ENCODE assay signal across 17 cellular contexts in the genomic region with DNA sequence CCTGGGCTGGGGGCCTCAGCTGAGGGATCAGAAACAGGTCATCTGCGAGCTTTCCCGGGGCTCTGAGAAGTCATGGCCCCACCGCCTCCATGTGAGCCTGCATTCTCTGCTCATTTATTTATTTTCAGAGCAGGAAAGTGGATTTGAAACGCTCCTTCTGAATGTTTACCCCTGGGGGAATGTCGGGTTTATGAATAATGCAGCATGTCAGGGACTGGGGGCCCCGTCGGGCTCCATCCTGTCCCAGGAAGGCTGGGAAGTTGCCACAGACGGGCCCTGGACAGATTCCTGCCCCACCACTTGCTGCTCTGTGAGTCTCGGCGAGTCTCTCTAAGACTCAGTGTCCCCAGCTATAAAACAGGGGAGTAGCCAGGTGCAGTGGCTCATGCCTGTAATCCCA. TPM values are rescaled to one million over a fixed set of nuclear protein-coding genes. Genes with fewer than 3 reads are reported as not detected.
DNase-seq lines count a peak whose midpoint lies in the region; ATAC-seq and TF ChIP-seq lines count a peak whose summit lies in the region.
"Had no signal": no experiment of that assay in that cellular context is flagged by ENCODE, and none has a peak within 500 bp of the region (broad histone marks: within the 10 kb centered on the region; RNA-seq: fewer than 3 reads in every experiment).

No MANE protein-coding gene starts in this region.

- H3K4me3 Mint-ChIP-seq in WTC11 = no peak overlapping the region
- H3K4me3 Mint-ChIP-seq in type B pancreatic cell = peak overlapping the region; percentile 71
- H3K4me3 Mint-ChIP-seq: CD8-positive, alpha-beta memory T cell had no signal

- peak overlapping the region; percentile 19 for H4K8ac ChIP-seq in mesenchymal stem cell (ENCODE audit: low read length)

- H3K9ac ChIP-seq in mesenchymal stem cell (ENCODE audit: low read length) = no peak overlapping the region

- no peak overlapping the region for H3K4me2 ChIP-seq in mesenchymal stem cell (ENCODE audit: low read length, poor library complexity, severe bottlenecking)

- H3K27ac Mint-ChIP-seq in WTC11 (peak overlapping the region; percentile 83), type B pancreatic cell (peak overlapping the region; percentile 26)

- no peak overlapping the region for H2BK120ac ChIP-seq in mesenchymal stem cell (ENCODE audit: low read depth, low read length)

- POLR2A ChIA-PET in WTC11 (lab: Charles Lee) = no interaction called here

- no peak overlapping the region for H3K23ac ChIP-seq in mesenchymal stem cell (ENCODE audit: low read length in 2 of 2)

- DNase-seq in H7 = peak; percentile 34
- DNase-seq in WTC11 (ENCODE audit: low spot score) = no peak
- no peak for DNase-seq in mesenchymal stem cell
- DNase-seq in type B pancreatic cell (ENCODE audit: extremely low spot score, unreplicated experiment) = no peak
- DNase-seq in hippocampal formation (lab: John Stamatoyannopoulos, UW) = no peak
- DNase-seq in transverse colon = no peak
- DNase-seq: BE2C; CD8-positive, alpha-beta memory T cell; DND-41; NCI-H1048; NCI-H146; NCI-H2081 treated with DMSO at 0.1 percent for 48 hours; NCI-H2227 treated with DMSO at 0.1 percent for 48 hours; NCI-H526 treated with DMSO at 0.1 percent for 48 hours; NK-92 treated with Interleukin-12 subunit alpha and Interleukin-12 subunit beta, amount 100 ng/mL, for 24 hours had no signal

- H4K91ac ChIP-seq in mesenchymal stem cell (ENCODE audit: low read length) = no peak overlapping the region

- no peaks in the 10 kb centered on the region for H3K36me3 ChIP-seq in H7 (replicated peaks; ENCODE audit: control insufficient read depth, insufficient read depth, low read length)
- H3K36me3 ChIP-seq in mesenchymal stem cell (ENCODE audit: control insufficient read depth in 1 of 2, insufficient read depth in 2 of 2, low read depth in 1 of 2, low read length in 2 of 2) = no peaks in the 10 kb centered on the region
- no peaks in the 10 kb centered on the region for H3K36me3 ChIP-seq in transverse colon
- H3K36me3 ChIP-seq: BE2C had no signal

- H3K18ac ChIP-seq in mesenchymal stem cell (ENCODE audit: low read depth in 1 of 2, low read length in 2 of 2) = peak overlapping the region; percentile 55 to 80

- H3K36me3 Mint-ChIP-seq in WTC11 (peaks cover 5% of the 10 kb centered on the region), type B pancreatic cell (no peaks in the 10 kb centered on the region)

- no peak for TF ChIP-seq POLR2A in transverse colon (IDR thresholded peaks at IDR 0.05)

- H2BK5ac ChIP-seq in mesenchymal stem cell (ENCODE audit: low read depth, low read length, poor library complexity, severe bottlenecking) = no peak overlapping the region

- in situ Hi-C loops in transverse colon (cut with MboI; ENCODE audit: low pct_ligation_motif_present in 1 of 4, low pct_unique_long_range_greater_than_20kb in 1 of 4, low sequenced_read_pairs in 3 of 4) = loop anchor here in 3 of 4 donors (10.0 to 25.0 kb wide), 4 partner anchors 63 to 246 kb away; no protein-coding TSS in a partner anchor

- peaks cover 10% of the 10 kb centered on the region for H3K9me3 ChIP-seq in mesenchymal stem cell (ENCODE audit: control insufficient read depth, low read length)
- H3K9me3 ChIP-seq in transverse colon = peaks cover 7% of the 10 kb centered on the region in 2 donors
- H3K9me3 ChIP-seq: BE2C had no signal

- intact Hi-C loops in transverse colon (cut with DNase I; ENCODE audit: low total_unique reads) = loop anchor here (10.0 kb wide), 1 partner anchor 63 kb away; no protein-coding TSS in a partner anchor

- peaks cover 11% of the 10 kb centered on the region for H3K9me3 Mint-ChIP-seq in WTC11
- peaks cover 5% of the 10 kb centered on the region for H3K9me3 Mint-ChIP-seq in type B pancreatic cell

- H3K4me1 Mint-ChIP-seq in WTC11 = peaks cover 2% of the 10 kb centered on the region; the same call in 1 of the 2 replicates
- H3K4me1 Mint-ChIP-seq in type B pancreatic cell (ENCODE audit: unreplicated experiment) = peaks cover 19% of the 10 kb centered on the region
- H3K4me1 Mint-ChIP-seq: CD8-positive, alpha-beta memory T cell had no signal

- H3K4ac ChIP-seq in mesenchymal stem cell (ENCODE audit: low read depth in 1 of 2, low read length in 2 of 2) = peak overlapping the region; percentile 14 to 24

- ATAC-seq in WTC11 (no peak), GM18861 (IDR thresholded peaks at IDR 0.05; ENCODE audit: unreplicated experiment) (no peak)
- ATAC-seq: K562 had no signal

- H3K27me3 ChIP-seq in H7 (ENCODE audit: control insufficient read depth, insufficient read depth, low read length) (no peaks in the 10 kb centered on the region), mesenchymal stem cell (ENCODE audit: control insufficient read depth in 1 of 2, insufficient read depth in 1 of 2, low read length in 2 of 2) (peaks cover 0 to 7% of the 10 kb centered on the region in 2 experiments), transverse colon (no peaks in the 10 kb centered on the region)
- H3K27me3 ChIP-seq: BE2C had no signal

- H3K4me1 ChIP-seq in mesenchymal stem cell (ENCODE audit: control insufficient read depth, insufficient read depth, low read depth, low read length) (peaks cover 7% of the 10 kb centered on the region), transverse colon (no peaks in the 10 kb centered on the region)
- H3K4me1 ChIP-seq: BE2C had no signal

- peak overlapping the region; percentile 37 for H2AFZ ChIP-seq in mesenchymal stem cell (ENCODE audit: low read depth, low read length)

- TF ChIP-seq EP300 in transverse colon (IDR thresholded peaks at IDR 0.05; ENCODE audit: low read depth) = no peak

- H3K79me1 ChIP-seq in mesenchymal stem cell (replicated peaks; ENCODE audit: low read length, poor library complexity, severe bottlenecking) = no peaks in the 10 kb centered on the region

- CTCF ChIA-PET in WTC11 (lab: Charles Lee) = interaction anchor here (0.7 to 1.4 kb wide), 4 partner anchors 9 to 227 kb away, joined by 3 read pairs; no protein-coding TSS in a partner anchor

- no peak overlapping the region for H2BK15ac ChIP-seq in mesenchymal stem cell (ENCODE audit: low read depth, poor library complexity, severe bottlenecking)

- no peak overlapping the region for H2BK12ac ChIP-seq in mesenchymal stem cell (ENCODE audit: low read length in 2 of 2)

- H3K14ac ChIP-seq in mesenchymal stem cell (ENCODE audit: low read length in 2 of 2) = no peak overlapping the region

- H3K27me3 Mint-ChIP-seq in WTC11 (ENCODE audit: low read depth) (no peaks in the 10 kb centered on the region; the same call in 1 of the 2 replicates), type B pancreatic cell (no peaks in the 10 kb centered on the region)

- TF ChIP-seq CTCF in WTC11 (IDR thresholded peaks at IDR 0.05) = no peak
- TF ChIP-seq CTCF in type B pancreatic cell (conservative IDR thresholded peaks at IDR 0.05) = no peak
- no peak for TF ChIP-seq CTCF in transverse colon (IDR thresholded peaks at IDR 0.05)

- no peak overlapping the region for H2AK5ac ChIP-seq in mesenchymal stem cell (ENCODE audit: low read length, severe bottlenecking)

- 46% methylated on average over 9 of the region's 10 CpGs for WGBS in mesenchymal stem cell
- 67% methylated on average over 10 of the region's 10 CpGs; no CpG with 5 or more reads in 1 of the 2 donors for WGBS in transverse colon (ENCODE audit: low coverage in 1 of 2), 2 donors

- H3K4me3 ChIP-seq in H7 (ENCODE audit: insufficient read depth, low read depth, low read length) (no peak overlapping the region), mesenchymal stem cell (ENCODE audit: insufficient read depth in 1 of 2, low read depth in 1 of 2, low read length in 2 of 2) (no peak overlapping the region), transverse colon (no peak overlapping the region)
- H3K4me3 ChIP-seq: K562 had no signal

- H3K27ac ChIP-seq in mesenchymal stem cell (ENCODE audit: low read length, poor library complexity, severe bottlenecking) (no peak overlapping the region), transverse colon (no peak overlapping the region)

TF ChIP-seq in WTC11, 78 proteins besides CTCF, POLR2A, EP300 and RAD21 (continues in another document):
- TF ChIP-seq, protein P1, sequence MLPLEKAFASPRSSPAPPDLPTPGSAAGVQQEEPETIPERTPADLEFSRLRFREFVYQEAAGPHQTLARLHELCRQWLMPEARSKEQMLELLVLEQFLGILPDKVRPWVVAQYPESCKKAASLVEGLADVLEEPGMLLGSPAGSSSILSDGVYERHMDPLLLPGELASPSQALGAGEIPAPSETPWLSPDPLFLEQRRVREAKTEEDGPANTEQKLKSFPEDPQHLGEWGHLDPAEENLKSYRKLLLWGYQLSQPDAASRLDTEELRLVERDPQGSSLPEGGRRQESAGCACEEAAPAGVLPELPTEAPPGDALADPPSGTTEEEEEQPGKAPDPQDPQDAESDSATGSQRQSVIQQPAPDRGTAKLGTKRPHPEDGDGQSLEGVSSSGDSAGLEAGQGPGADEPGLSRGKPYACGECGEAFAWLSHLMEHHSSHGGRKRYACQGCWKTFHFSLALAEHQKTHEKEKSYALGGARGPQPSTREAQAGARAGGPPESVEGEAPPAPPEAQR (CRISPR knock-in tag; IDR thresholded peaks at IDR 0.05) = no peak

RNA-seq across cellular contexts. Expression of a gene that starts 11.9 kb away (rescaled TPM):
- 19.6 and 21.1 TPM in 2 replicates for total RNA-seq in H7 (2014; rRNA removed; shearing (Covaris generic))
- total RNA-seq in WTC11 (2021) (41.6 to 43.5 TPM (median 42.9 TPM) in 3 replicates), type B pancreatic cell (ENCODE audit: low replicate concordance) (43.6 and 47.9 TPM in 2 replicates), transverse colon (10 to 100 TPM in 3 of 4 donors, 1 to 10 TPM in 1; 4.6 to 22.4 (median 14.7) TPM)
- 25.5 TPM for polyA plus RNA-seq in mesenchymal stem cell (2013, experiment 1 of 2)
- 28.4 TPM for polyA plus RNA-seq in mesenchymal stem cell (2013, experiment 2 of 2)
- polyA plus RNA-seq: CD8-positive, alpha-beta memory T cell had no signal
